Comparison of ENCODE assay signal across 12 cellular contexts in genomic region chr14:101709533-101709881, GRCh38.
"Had no signal": no experiment of that assay in that cellular context is flagged by ENCODE, and none has a peak within 500 bp of the region (broad histone marks: within the 10 kb centered on the region; RNA-seq: fewer than 3 reads in every experiment).

No MANE protein-coding gene starts in this region.

- H3K9me3 ChIP-seq: ascending aorta, breast epithelium, neutrophil had no signal

- H3K4me3 ChIP-seq: ascending aorta, breast epithelium had no signal

- H3K27ac ChIP-seq: ascending aorta, breast epithelium, neutrophil, parathyroid adenoma had no signal

- H3K4me1 ChIP-seq: parathyroid adenoma had no signal

- H3K27me3 ChIP-seq: breast epithelium had no signal

- DNase-seq: activated B cell treated with CpG ODN at 0.5 μM for 24 hours; activated CD4-positive, alpha-beta T cell treated with anti-CD3 and anti-CD28 coated beads for 48 hours; activated naive CD4-positive, alpha-beta T cell treated with anti-CD3 and anti-CD28 coated beads, Interleukin-2, amount 10 ng/mL, durations not matched to agents 7 days and 5 days; activated T-cell treated with anti-CD3 and anti-CD28 coated beads, Interleukin-2, amount 50 U/mL, for 24 hours; naive B cell; stimulated activated CD4-positive, alpha-beta T cell treated with anti-CD3 and anti-CD28 coated beads, Interleukin-2, amount 100 ng/mL, for 48 hours; stimulated activated naive CD4-positive, alpha-beta T cell treated with Interleukin-2 at 50 U/mL for 16 hours; T-helper 2 cell had no signal

- H3K36me3 ChIP-seq: ascending aorta, breast epithelium, neutrophil had no signal
